ENCODE assay signal across 7 cellular contexts in genomic region chr12:110600254-110600653, GRCh38. TPM values are rescaled to one million over a fixed set of nuclear protein-coding genes. Genes with fewer than 3 reads are reported as not detected.
DNase-seq lines count a peak whose midpoint lies in the region; ATAC-seq and TF ChIP-seq lines count a peak whose summit lies in the region.

No MANE protein-coding gene starts in this region.

- peak; percentile 27 for DNase-seq in GDM1 (lab: John Stamatoyannopoulos, UW)
- DNase-seq in MV-4-11 (lab: John Stamatoyannopoulos, UW), result peak; percentile 73
- DNase-seq in WERI-Rb-1, result no peak
- no peak for DNase-seq in WTC11 (ENCODE audit: low spot score)

- no peak overlapping the region for H3K27ac ChIP-seq in liver (ENCODE audit: low read depth in 1 of 2, low read length in 2 of 2)
- H3K27ac ChIP-seq in WERI-Rb-1, result no peak overlapping the region

- ATAC-seq in WTC11 (no peak), HG03039 (IDR thresholded peaks at IDR 0.05; ENCODE audit: unreplicated experiment) (no peak)

- CTCF ChIA-PET in WTC11 (lab: Charles Lee), result interaction anchor here (0.6 to 6.4 kb wide), 16 partner anchors 14 to 884 kb away, joined by 3 to 55 read pairs (median 4); partner anchors contain the start of genes ARPC3, FAM216A, GPN3 and RAD9B

- no peaks in the 10 kb centered on the region for H3K36me3 Mint-ChIP-seq in brain
- H3K36me3 Mint-ChIP-seq in WTC11, result no peaks in the 10 kb centered on the region

- POLR2A ChIA-PET in WTC11 (lab: Charles Lee), result interaction anchor here (0.7 kb wide), 1 partner anchor 319 kb away, joined by 4 read pairs; no protein-coding TSS in a partner anchor

- H3K9me3 Mint-ChIP-seq in brain (no peaks in the 10 kb centered on the region), WTC11 (no peaks in the 10 kb centered on the region)

- TF ChIP-seq RAD21 in liver (IDR thresholded peaks at IDR 0.05), result peak; percentile 91 to 96

- H3K27ac Mint-ChIP-seq in brain (peak overlapping the region in 3 of 5 experiments; percentile 1 to 57 (median 3)), WTC11 (no peak overlapping the region)

- peaks cover 0 to 8% (median 0%) of the 10 kb centered on the region in 4 donors for H3K4me1 ChIP-seq in liver (ENCODE audit: control insufficient read depth in 4 of 4, insufficient read depth in 4 of 4, low read length in 3 of 4)

- H3K4me3 Mint-ChIP-seq in brain (no peak overlapping the region), WTC11 (no peak overlapping the region)

- H3K9me3 ChIP-seq in liver (ENCODE audit: control insufficient read depth in 4 of 4, low read length in 3 of 4) (no peaks in the 10 kb centered on the region), WERI-Rb-1 (ENCODE audit: severe bottlenecking) (no peaks in the 10 kb centered on the region)

- H3K36me3 ChIP-seq in liver (ENCODE audit: control insufficient read depth in 4 of 4, insufficient read depth in 3 of 4, low read depth in 1 of 4, low read length in 3 of 4), result no peaks in the 10 kb centered on the region
- no peaks in the 10 kb centered on the region for H3K36me3 ChIP-seq in WERI-Rb-1

- H3K27me3 Mint-ChIP-seq in brain, result peaks cover 7% of the 10 kb centered on the region
- H3K27me3 Mint-ChIP-seq in WTC11 (ENCODE audit: low read depth), result no peaks in the 10 kb centered on the region

- H3K27me3 ChIP-seq in liver (ENCODE audit: control insufficient read depth in 4 of 4, insufficient read depth in 4 of 4, low read length in 3 of 4) (no peaks in the 10 kb centered on the region), WERI-Rb-1 (ENCODE audit: insufficient read depth, low read depth, severe bottlenecking) (no peaks in the 10 kb centered on the region)

- H3K4me3 ChIP-seq in liver (ENCODE audit: low read depth in 1 of 3, low read length in 3 of 3) (no peak overlapping the region), WERI-Rb-1 (ENCODE audit: low read depth, low read length) (no peak overlapping the region)

- H3K4me1 Mint-ChIP-seq in brain, result peaks cover 3% of the 10 kb centered on the region
- no peaks in the 10 kb centered on the region for H3K4me1 Mint-ChIP-seq in WTC11

- TF ChIP-seq CTCF in brain (conservative IDR thresholded peaks at IDR 0.05), result peak; percentile 58 to 73
- TF ChIP-seq CTCF in liver (IDR thresholded peaks at IDR 0.05; ENCODE audit: low read depth, low read length, missing input control), result peak; percentile 52
- no peak for TF ChIP-seq CTCF in WERI-Rb-1 (IDR thresholded peaks at IDR 0.05; ENCODE audit: low read depth, low read length)
- TF ChIP-seq CTCF in WTC11 (IDR thresholded peaks at IDR 0.05), result no peak

- 12% methylated on average over 4 of the region's 4 CpGs for WGBS in liver

- H3K9ac ChIP-seq in liver (ENCODE audit: low read depth in 1 of 2, low read length in 2 of 2), result no peak overlapping the region

TF ChIP-seq in liver, 16 proteins besides CTCF, POLR2A, EP300 and RAD21 (continues in another document):
- TF ChIP-seq YY1 (IDR thresholded peaks at IDR 0.05) (peak; percentile 32), JUND (IDR thresholded peaks at IDR 0.05) (no peak), MAX (IDR thresholded peaks at IDR 0.05) (no peak), SP1 (IDR thresholded peaks at IDR 0.05) (peak; percentile 21), ZBTB33 (IDR thresholded peaks at IDR 0.05) (peak; percentile 24)

TF ChIP-seq in WTC11, 78 proteins besides CTCF, POLR2A, EP300 and RAD21 (continues in another document):
- TF ChIP-seq ZNF416 (CRISPR knock-in tag; IDR thresholded peaks at IDR 0.05) (no peak), STAT6 (CRISPR knock-in tag; conservative IDR thresholded peaks at IDR 0.05; ENCODE audit: low read depth) (no peak), SMAD3 (CRISPR knock-in tag; IDR thresholded peaks at IDR 0.05; ENCODE audit: borderline replicate concordance) (no peak), ZNF396 (CRISPR knock-in tag; IDR thresholded peaks at IDR 0.05; ENCODE audit: borderline replicate concordance) (no peak), AR (CRISPR knock-in tag; IDR thresholded peaks at IDR 0.05) (no peak), GRHL2 (CRISPR knock-in tag; IDR thresholded peaks at IDR 0.05; ENCODE audit: insufficient replicate concordance, severe bottlenecking) (no peak), TEAD4 (CRISPR knock-in tag; IDR thresholded peaks at IDR 0.05) (no peak), HMGA2 (CRISPR knock-in tag; IDR thresholded peaks at IDR 0.05) (no peak), KAT7 (CRISPR knock-in tag; IDR thresholded peaks at IDR 0.05; ENCODE audit: borderline replicate concordance) (no peak), ATF3 (CRISPR knock-in tag; conservative IDR thresholded peaks at IDR 0.05) (no peak), ZNF317 (CRISPR knock-in tag; IDR thresholded peaks at IDR 0.05; ENCODE audit: borderline replicate concordance, low read depth) (no peak), JAZF1 (CRISPR knock-in tag; IDR thresholded peaks at IDR 0.05) (no peak), MXD4 (CRISPR knock-in tag; IDR thresholded peaks at IDR 0.05; ENCODE audit: borderline replicate concordance) (no peak), ELF4 (CRISPR knock-in tag; IDR thresholded peaks at IDR 0.05; ENCODE audit: low read depth) (no peak), NFYB (CRISPR knock-in tag; conservative IDR thresholded peaks at IDR 0.05; ENCODE audit: low read depth) (no peak)
- TF ChIP-seq, protein P1, sequence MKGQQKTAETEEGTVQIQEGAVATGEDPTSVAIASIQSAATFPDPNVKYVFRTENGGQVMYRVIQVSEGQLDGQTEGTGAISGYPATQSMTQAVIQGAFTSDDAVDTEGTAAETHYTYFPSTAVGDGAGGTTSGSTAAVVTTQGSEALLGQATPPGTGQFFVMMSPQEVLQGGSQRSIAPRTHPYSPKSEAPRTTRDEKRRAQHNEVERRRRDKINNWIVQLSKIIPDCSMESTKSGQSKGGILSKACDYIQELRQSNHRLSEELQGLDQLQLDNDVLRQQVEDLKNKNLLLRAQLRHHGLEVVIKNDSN (CRISPR knock-in tag; IDR thresholded peaks at IDR 0.05), result no peak
- TF ChIP-seq, protein P2, sequence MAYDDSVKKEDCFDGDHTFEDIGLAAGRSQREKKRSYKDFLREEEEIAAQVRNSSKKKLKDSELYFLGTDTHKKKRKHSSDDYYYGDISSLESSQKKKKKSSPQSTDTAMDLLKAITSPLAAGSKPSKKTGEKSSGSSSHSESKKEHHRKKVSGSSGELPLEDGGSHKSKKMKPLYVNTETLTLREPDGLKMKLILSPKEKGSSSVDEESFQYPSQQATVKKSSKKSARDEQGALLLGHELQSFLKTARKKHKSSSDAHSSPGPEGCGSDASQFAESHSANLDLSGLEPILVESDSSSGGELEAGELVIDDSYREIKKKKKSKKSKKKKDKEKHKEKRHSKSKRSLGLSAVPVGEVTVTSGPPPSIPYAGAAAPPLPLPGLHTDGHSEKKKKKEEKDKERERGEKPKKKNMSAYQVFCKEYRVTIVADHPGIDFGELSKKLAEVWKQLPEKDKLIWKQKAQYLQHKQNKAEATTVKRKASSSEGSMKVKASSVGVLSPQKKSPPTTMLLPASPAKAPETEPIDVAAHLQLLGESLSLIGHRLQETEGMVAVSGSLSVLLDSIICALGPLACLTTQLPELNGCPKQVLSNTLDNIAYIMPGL (CRISPR knock-in tag; IDR thresholded peaks at IDR 0.05), result no peak

RNA-seq across cellular contexts. Expression of gene TCTN1, which starts 13.7 kb away (rescaled TPM):
- polyA plus RNA-seq in brain (ENCODE audit: insufficient read depth, low read depth, low replicate concordance) (27.9 TPM), liver (10 to 100 TPM in 1 of 2 donors, 1 to 10 TPM in 1; 6.0 to 10.4 TPM)
- total RNA-seq in liver (10 to 100 TPM; 11.3 to 12.0 TPM), WTC11 (2021) (10.3 to 15.9 TPM (median 13.9 TPM) in 3 replicates)

RNA-seq across cellular contexts. Expression of gene PPTC7, which starts 17.1 kb away (rescaled TPM):
- polyA plus RNA-seq in brain (ENCODE audit: insufficient read depth, low read depth, low replicate concordance) (4.3 TPM), liver (1 to 10 TPM; 5.6 to 8.2 TPM)
- total RNA-seq in liver (10 to 100 TPM in 1 of 2 donors, 1 to 10 TPM in 1; 8.5 to 15.7 TPM), WTC11 (2021) (14.2 to 15.6 TPM (median 14.9 TPM) in 3 replicates)

Comparison
In these comparisons a context has a peak if more than half of its experiments do, and no peak if none do; other contexts are left out.
1. DNase-seq: peak in GDM1 (single experiment) and MV-4-11 (single experiment); none in WERI-Rb-1 (single experiment) and WTC11 (single experiment).
2. CTCF ChIP-seq: peak in brain (2 of 2) and liver (single experiment); none in WERI-Rb-1 (single experiment) and WTC11 (single experiment).